ENCODE assay signal across 16 cellular contexts in genomic region chr21:35024475-35024874, GRCh38. TPM values are rescaled to one million over a fixed set of nuclear protein-coding genes. Genes with fewer than 3 reads are reported as not detected.
DNase-seq lines count a peak whose midpoint lies in the region; ATAC-seq, FAIRE-seq and TF ChIP-seq lines count a peak whose summit lies in the region.
"Had no signal": no experiment of that assay in that cellular context is flagged by ENCODE, and none has a peak within 500 bp of the region (broad histone marks: within the 10 kb centered on the region; RNA-seq: fewer than 3 reads in every experiment).

No MANE protein-coding gene starts in this region.

- BruUV-seq in K562 (replicated peaks; lab: Mats Ljungman, UMichigan) = no TSS peak

- no peak overlapping the region for H3K9ac ChIP-seq in K562 (ENCODE audit: insufficient read depth in 1 of 2, low read depth in 2 of 2, low read length in 2 of 2)

- ATAC-seq in K562 (no peak), HG03175 (IDR thresholded peaks at IDR 0.05; ENCODE audit: unreplicated experiment) (no peak)
- peak; percentile 33 for ATAC-seq in stimulated activated naive CD8-positive, alpha-beta T cell treated with anti-CD3 and anti-CD28 coated beads, Interleukin-15, Interleukin-2, amounts not matched to agents 100 U/mL and 50 U/mL, for 24 hours
- ATAC-seq: left lung had no signal

- intact Hi-C loops in activated naive CD4-positive, alpha-beta T cell treated with anti-CD3 and anti-CD28 coated beads for 36 hours (cut with micrococcal nuclease) = loop anchor here (1.0 to 2.0 kb wide), 9 partner anchors 9 to 318 kb away; no protein-coding TSS in a partner anchor
- intact Hi-C loops in K562 (cut with micrococcal nuclease) = no loop called here

- no peak overlapping the region for H3K4me3 Mint-ChIP-seq in activated naive CD4-positive, alpha-beta T cell treated with anti-CD3 and anti-CD28 coated beads for 36 hours

- in situ Hi-C loops in K562 (cut with MboI) = no loop called here

- TF ChIP-seq POLR2A in K562 (conservative IDR thresholded peaks at IDR 0.05) = no peak

- H3K27ac ChIP-seq in KOPT-K1 (ENCODE audit: low read depth, low read length, poor library complexity, severe bottlenecking) (peak overlapping the region; percentile 95), K562 (ENCODE audit: extremely low read depth, low read depth, low read length) (no peak overlapping the region)
- H3K27ac ChIP-seq: RWPE1 had no signal

- no peak for FAIRE-seq in K562 (lab: Jason Lieb, UNC)
- FAIRE-seq: TTC549 had no signal

- peaks cover 3% of the 10 kb centered on the region for H3K9me3 Mint-ChIP-seq in activated naive CD4-positive, alpha-beta T cell treated with anti-CD3 and anti-CD28 coated beads for 36 hours

- H3K4me1 ChIP-seq in K562 (replicated peaks in 1 of 2; ENCODE audit: control insufficient read depth in 2 of 2, insufficient read depth in 2 of 2, low read length in 2 of 2) = peaks cover 34 to 54% of the 10 kb centered on the region in 2 experiments

- H3K9me3 ChIP-seq in KOPT-K1 (ENCODE audit: insufficient read depth, low read length, poor library complexity, severe bottlenecking) (no peaks in the 10 kb centered on the region), K562 (replicated peaks; ENCODE audit: control insufficient read depth, insufficient read depth, low read depth, low read length) (no peaks in the 10 kb centered on the region)
- H3K9me3 ChIP-seq: left lung had no signal

- H3K9me1 ChIP-seq in K562 (ENCODE audit: control insufficient read depth, insufficient read depth, low read length) = no peaks in the 10 kb centered on the region

- TF ChIP-seq RAD21 in K562 (CRISPR knock-in tag; conservative IDR thresholded peaks at IDR 0.05 in 1 of 2, IDR thresholded peaks at IDR 0.05 in 1 of 2) = no peak

- no peaks in the 10 kb centered on the region for H4K20me1 ChIP-seq in K562 (replicated peaks; ENCODE audit: control insufficient read depth, insufficient read depth, low read length)

- POLR2A ChIA-PET in K562 (lab: Yijun Ruan, JAX) = interaction anchor here (0.8 to 1.3 kb wide), 2 partner anchors 35 to 48 kb away, joined by 4 read pairs; no protein-coding TSS in a partner anchor

- no peak overlapping the region for H2AFZ ChIP-seq in K562 (ENCODE audit: low read depth, low read length)

- H3K27me3 ChIP-seq in K562 (ENCODE audit: control insufficient read depth in 2 of 2, insufficient read depth in 2 of 2, low read length in 2 of 2) = no peaks in the 10 kb centered on the region

- H3K36me3 ChIP-seq in KOPT-K1 (ENCODE audit: insufficient read depth, low read length) (peaks cover 52% of the 10 kb centered on the region), K562 (ENCODE audit: control insufficient read depth, insufficient read depth, low read length) (no peaks in the 10 kb centered on the region; the same call in 2 of the 3 replicates)
- H3K36me3 ChIP-seq: left lung had no signal

- H3K4me1 Mint-ChIP-seq in activated naive CD4-positive, alpha-beta T cell treated with anti-CD3 and anti-CD28 coated beads for 36 hours (ENCODE audit: low read depth) = peaks cover 85% of the 10 kb centered on the region

- TF ChIP-seq CTCF in K562 (IDR thresholded peaks at IDR 0.05 in 2 of 3, conservative IDR thresholded peaks at IDR 0.05 in 1 of 3; ENCODE audit: insufficient read depth in 2 of 3, low read depth in 1 of 3, low read length in 3 of 3) = no peak

- H3K36me3 Mint-ChIP-seq in activated naive CD4-positive, alpha-beta T cell treated with anti-CD3 and anti-CD28 coated beads for 36 hours (ENCODE audit: low read depth) = peaks cover 5% of the 10 kb centered on the region

- peaks cover 26% of the 10 kb centered on the region for H3K79me2 ChIP-seq in K562 (ENCODE audit: control insufficient read depth, insufficient read depth, low read length)

- DNase-seq in activated naive CD4-positive, alpha-beta T cell treated with anti-CD3 and anti-CD28 coated beads for 36 hours = no peak
- DNase-seq in activated naive CD4-positive, alpha-beta T cell (lab: John Stamatoyannopoulos, UW) = no peak
- DNase-seq in K562 (ENCODE audit: extremely low read depth in 1 of 4, low spot score in 3 of 4) = no peak
- DNase-seq in stimulated activated naive CD8-positive, alpha-beta T cell treated with anti-CD3 and anti-CD28 coated beads, Interleukin-15, Interleukin-2, amounts not matched to agents 100 U/mL and 50 U/mL, for 24 hours = no peak
- no peak for DNase-seq in NCI-H1694 treated with DMSO at 0.1 percent for 48 hours (lab: John Stamatoyannopoulos, UW)
- DNase-seq in NOMO-1 (lab: John Stamatoyannopoulos, UW; ENCODE audit: unreplicated experiment in 2 of 2) = no peak
- DNase-seq: glutamatergic neuron, left lung, NCI-H1417, NCI-H524 treated with DMSO at 0.1 percent for 48 hours, nucleus accumbens, retina had no signal

- H3K4me3 ChIP-seq in K562 = no peak overlapping the region
- H3K4me3 ChIP-seq: left lung had no signal

- CTCF ChIA-PET in activated naive CD4-positive, alpha-beta T cell treated with anti-CD3 and anti-CD28 coated beads for 36 hours (lab: Charles Lee) = interaction anchor here (0.6 to 1.5 kb wide), 5 partner anchors 20 to 816 kb away, joined by 3 to 5 read pairs (median 4); no protein-coding TSS in a partner anchor
- CTCF ChIA-PET in K562 (lab: Yijun Ruan, JAX; ENCODE audit: low intra/inter-chr PET ratio) = no interaction called here

- no peaks in the 10 kb centered on the region for H3K27me3 Mint-ChIP-seq in activated naive CD4-positive, alpha-beta T cell treated with anti-CD3 and anti-CD28 coated beads for 36 hours (ENCODE audit: low read depth)

- H3K4me2 ChIP-seq in K562 (ENCODE audit: insufficient read depth, low read length) = no peak overlapping the region

- no peak for TF ChIP-seq EP300 in K562 (IDR thresholded peaks at IDR 0.05; ENCODE audit: low read length)

- H3K27ac Mint-ChIP-seq in activated naive CD4-positive, alpha-beta T cell treated with anti-CD3 and anti-CD28 coated beads for 36 hours = peak overlapping the region; percentile 95

TF ChIP-seq in K562, 482 proteins besides CTCF, POLR2A, EP300 and RAD21:
- TF ChIP-seq HDAC2 (IDR thresholded peaks at IDR 0.05) (no peak), ATF3 (IDR thresholded peaks at IDR 0.05) (peak; percentile 71), ATF3 (CRISPR knock-in tag; conservative IDR thresholded peaks at IDR 0.05) (no peak), FOSL1 (tag; conservative IDR thresholded peaks at IDR 0.05) (0 out of 2 replicates have a peak, but pooled peaks have one; percentile 1), CEBPG (CRISPR knock-in tag; IDR thresholded peaks at IDR 0.05) (no peak), CEBPG (tag; conservative IDR thresholded peaks at IDR 0.05 in 1 of 2, IDR thresholded peaks at IDR 0.05 in 1 of 2) (peak in 1 of 2 experiments; percentile 29; a peak in 1 of 4 replicates)
TF ChIP-seq in K562: peak in this region for 3.

RNA-seq across cellular contexts. Expression of gene RUNX1, which starts 24.6 kb away (rescaled TPM):
- total RNA-seq in activated naive CD4-positive, alpha-beta T cell treated with anti-CD3 and anti-CD28 coated beads for 36 hours = 10 to 100 TPM; 36.9 to 41.0 TPM
- total RNA-seq in K562 (2011; cell fraction: chromatin; rRNA removed; ENCODE audit: low replicate concordance) = 167 and 196 TPM in 2 replicates
- 104 and 114 TPM in 2 replicates for total RNA-seq in K562 (2011; cell fraction: nucleolus; rRNA removed)
- total RNA-seq in K562 (2011; cell fraction: nucleoplasm; rRNA removed) = 135 and 188 TPM in 2 replicates
- total RNA-seq in K562 (2014; rRNA removed) (20.8 and 27.3 TPM in 2 replicates), K562 (2014; rRNA removed; fragmentation: Illumina TruSeq; extraction: Trizol) (13.8 TPM in 2 replicates), K562 (2015; rRNA removed; fragmentation: Illumina TruSeq; extraction: Trizol) (8.8 and 9.8 TPM in 2 replicates), K562 (2021) (62.2 and 68.6 TPM in 2 replicates)
- polyA plus RNA-seq in K562 (2011; rRNA removed) (15.9 and 17.8 TPM in 2 replicates), K562 (2014; fragmentation: Illumina TruSeq; extraction: Trizol) (22.7 and 26.7 TPM in 2 replicates), K562 (2014; fragmentation: Nextera tagmentation; extraction: Ambion mirVana) (1 to 10 TPM; 2.2 to 4.5 TPM), K562 (2014; rRNA removed) (20.1 and 30.6 TPM in 2 replicates)
- polyA plus RNA-seq in K562 (2011; cell fraction: cytosol; rRNA removed) = 7.6 and 12.6 TPM in 2 replicates
- polyA plus RNA-seq in K562 (2011; cell fraction: nucleus; rRNA removed) = 50.6 and 80.8 TPM in 2 replicates
- 19.4 and 60.9 TPM in 2 replicates for polyA plus RNA-seq in K562 (2012)
- polyA minus RNA-seq in K562 (2011; rRNA and poly(A)+ RNA removed) = 29.0 and 39.2 TPM in 2 replicates
- 10.4 and 28.6 TPM in 2 replicates for polyA minus RNA-seq in K562 (2011; cell fraction: cytosol; rRNA and poly(A)+ RNA removed)
- 119 and 149 TPM in 2 replicates for polyA minus RNA-seq in K562 (2011; cell fraction: nucleus; rRNA and poly(A)+ RNA removed)
